In genomic region chr5:23139338-23140171, GRCh38 we compare ENCODE assay signal across 8 cellular contexts.
A peak's percentile ranks its signal among the peaks of the same experiment; 100 is the strongest.
DNase-seq lines count a peak whose midpoint lies in the region; TF ChIP-seq lines count a peak whose summit lies in the region.

No MANE protein-coding gene starts in this region.

- H3K27ac ChIP-seq in MM.1S (ENCODE audit: low read length): no peak overlapping the region

- H3K27me3 ChIP-seq in MM.1S (replicated peaks; ENCODE audit: insufficient read depth, low read length): no peaks in the 10 kb centered on the region
- no peaks in the 10 kb centered on the region for H3K27me3 ChIP-seq in adipocyte (replicated peaks; ENCODE audit: control insufficient read depth, insufficient read depth, low read length)

- H3K9ac ChIP-seq in MM.1S (ENCODE audit: low read length) (no peak overlapping the region), adipocyte (ENCODE audit: low read length) (peak overlapping the region; percentile 48)

- H3K79me2 ChIP-seq in MM.1S (ENCODE audit: low read length): no peaks in the 10 kb centered on the region

- no peaks in the 10 kb centered on the region for H4K20me1 ChIP-seq in MM.1S (ENCODE audit: insufficient read depth, low read length)

- peak; percentile 63 for TF ChIP-seq CTCF in MM.1S (IDR thresholded peaks at IDR 0.05; ENCODE audit: low read length)

- no peaks in the 10 kb centered on the region for H3K4me1 ChIP-seq in MM.1S (ENCODE audit: low read length)
- peaks cover 4% of the 10 kb centered on the region for H3K4me1 ChIP-seq in adipocyte (ENCODE audit: control insufficient read depth, insufficient read depth, low read length)

- H3K4me3 ChIP-seq in MM.1S (ENCODE audit: low read length): no peak overlapping the region
- H3K4me3 ChIP-seq in adipocyte (ENCODE audit: low read length): no peak overlapping the region

- peak; percentile 66 for DNase-seq in NCI-H510A treated with DMSO at 0.1 percent for 48 hours (lab: John Stamatoyannopoulos, UW)
- no peak for DNase-seq in NCI-H510A (lab: John Stamatoyannopoulos, UW)
- peak; percentile 41 for DNase-seq in MM.1S
- peak; percentile 14 for DNase-seq in adipocyte (ENCODE audit: low read depth)
- peak; percentile 1 for DNase-seq in midbrain (lab: John Stamatoyannopoulos, UW)
- DNase-seq in activated CD4-positive, alpha-beta T cell treated with anti-CD3 and anti-CD28 coated beads, Interleukin-2, amount 50 U/mL, for 4 hours: no peak
- DNase-seq in GF-D8 (lab: John Stamatoyannopoulos, UW): no peak
- no peak for DNase-seq in NCI-H146 (lab: John Stamatoyannopoulos, UW)

- no peaks in the 10 kb centered on the region for H3K36me3 ChIP-seq in MM.1S (replicated peaks; ENCODE audit: insufficient read depth, low read length)
- H3K36me3 ChIP-seq in adipocyte (ENCODE audit: control insufficient read depth, insufficient read depth, low read length, severe bottlenecking): no peaks in the 10 kb centered on the region

- no peak overlapping the region for H2AFZ ChIP-seq in MM.1S (ENCODE audit: low read length)

- no peak overlapping the region for H3K4me2 ChIP-seq in MM.1S (ENCODE audit: low read depth, low read length)

- no peaks in the 10 kb centered on the region for H3K9me3 ChIP-seq in MM.1S (replicated peaks; ENCODE audit: insufficient read depth, low read length)
- peaks cover 9% of the 10 kb centered on the region for H3K9me3 ChIP-seq in adipocyte (ENCODE audit: control insufficient read depth, low read length)

- no peaks in the 10 kb centered on the region for H3F3A ChIP-seq in MM.1S (ENCODE audit: insufficient read depth, low read length)

- H3K9me2 ChIP-seq in MM.1S (replicated peaks; ENCODE audit: insufficient read depth, low read length): no peaks in the 10 kb centered on the region

Comparison
In these comparisons a context has a peak if more than half of its experiments do, and no peak if none do; other contexts are left out.
1. DNase-seq: peak in NCI-H510A treated with DMSO at 0.1 percent for 48 hours (single experiment), MM.1S (single experiment), adipocyte (single experiment) and midbrain (single experiment); none in NCI-H510A (single experiment), activated CD4-positive, alpha-beta T cell treated with anti-CD3 and anti-CD28 coated beads, Interleukin-2, amount 50 U/mL, for 4 hours (0 of 2), GF-D8 (single experiment) and NCI-H146 (single experiment).